ENCODE assay signal across 12 cellular contexts in the genomic region with DNA sequence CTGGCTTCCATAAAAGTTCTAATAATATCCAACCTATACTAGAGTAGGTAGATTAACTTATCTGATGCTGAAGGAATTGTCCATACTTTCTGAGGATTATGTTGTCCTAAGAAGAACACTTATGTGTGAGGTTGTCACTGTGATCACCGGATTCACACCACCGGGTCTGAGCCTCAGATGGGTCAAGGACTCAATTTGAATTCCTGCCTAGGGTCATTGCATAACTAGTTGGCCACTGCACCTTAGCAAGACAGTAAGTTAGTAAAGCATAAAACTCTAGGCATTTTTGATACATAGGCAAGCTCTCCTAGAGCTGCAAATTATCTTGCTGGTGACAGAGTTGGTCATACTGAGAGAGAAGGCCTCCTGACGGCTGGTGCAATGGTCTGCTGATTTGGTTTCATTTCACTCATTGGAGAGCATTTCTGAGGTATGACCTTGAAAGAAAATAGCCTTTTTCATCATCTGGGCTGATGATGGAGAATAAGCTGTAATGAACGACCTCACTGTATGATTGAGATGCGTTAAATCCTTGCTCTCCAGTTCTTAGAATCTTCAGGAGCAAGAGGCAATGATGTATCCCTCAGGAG.
DNase-seq lines count a peak whose midpoint lies in the region; ATAC-seq and TF ChIP-seq lines count a peak whose summit lies in the region.
"Had no signal": no experiment of that assay in that cellular context is flagged by ENCODE, and none has a peak within 500 bp of the region (broad histone marks: within the 10 kb centered on the region; RNA-seq: fewer than 3 reads in every experiment).

No MANE protein-coding gene starts in this region.

- intact Hi-C loops in upper lobe of right lung (cut with DNase I): no loop called here
- intact Hi-C loops in stomach (cut with DNase I; ENCODE audit: low total_unique reads): no loop called here

- POLR2A ChIA-PET in GM10248 (lab: Yijun Ruan, JAX): no interaction called here

- TF ChIP-seq POLR2A in stomach (IDR thresholded peaks at IDR 0.05): no peak

- no peak for TF ChIP-seq EP300 in stomach (IDR thresholded peaks at IDR 0.05)

- no peak for TF ChIP-seq CTCF in GM10248 (IDR thresholded peaks at IDR 0.05; ENCODE audit: control extremely low read depth, extremely low read depth, low read depth, missing control alignments)
- no peak for TF ChIP-seq CTCF in upper lobe of right lung (IDR thresholded peaks at IDR 0.05)
- no peak for TF ChIP-seq CTCF in stomach (IDR thresholded peaks at IDR 0.05)

- WGBS in stomach, 5 donors: 75 to 89% (median 83%) methylated on average over 5 of the region's 5 CpGs

- peak; percentile 46 for DNase-seq in GM10248 (ENCODE audit: extremely low spot score)
- no peak for DNase-seq in upper lobe of right lung
- DNase-seq in stomach: no peak
- no peak for DNase-seq in T1000 (lab: John Stamatoyannopoulos, UW)
- DNase-seq in T-helper 9 cell: no peak
- DNase-seq: activated naive CD8-positive, alpha-beta T cell treated with anti-CD3 and anti-CD28 coated beads for 36 hours; central memory CD4-positive, alpha-beta T cell; trophoblast cell had no signal

- no peak overlapping the region for H3K27ac ChIP-seq in upper lobe of right lung
- no peak overlapping the region for H3K27ac ChIP-seq in stomach
- H3K27ac ChIP-seq: VCaP had no signal

- H3K27me3 ChIP-seq in upper lobe of right lung (no peaks in the 10 kb centered on the region), stomach (no peaks in the 10 kb centered on the region)

- H3K9me3 ChIP-seq in upper lobe of right lung (peaks cover 6% of the 10 kb centered on the region), stomach (peaks cover 0 to 8% (median under 1%) of the 10 kb centered on the region in 4 donors)

- H3K4me3 ChIP-seq in upper lobe of right lung (no peak overlapping the region), stomach (no peak overlapping the region)

- CTCF ChIA-PET in GM10248 (lab: Yijun Ruan, JAX): interaction anchor here (0.9 to 2.1 kb wide), 2 partner anchors 53 to 474 kb away, joined by 3 to 5 read pairs; no protein-coding TSS in a partner anchor

- ATAC-seq in GM18909 (IDR thresholded peaks at IDR 0.05; ENCODE audit: poor library complexity, unreplicated experiment): peak; percentile 69
- peak; percentile 80 for ATAC-seq in GM21723 (IDR thresholded peaks at IDR 0.05; ENCODE audit: unreplicated experiment)
- peak; percentile 68 for ATAC-seq in HG03159 (IDR thresholded peaks at IDR 0.05; ENCODE audit: unreplicated experiment)
- no peak for ATAC-seq in upper lobe of right lung

- no peaks in the 10 kb centered on the region for H3K4me1 ChIP-seq in upper lobe of right lung
- H3K4me1 ChIP-seq in stomach: no peaks in the 10 kb centered on the region

- H3K36me3 ChIP-seq in upper lobe of right lung (no peaks in the 10 kb centered on the region), stomach (no peaks in the 10 kb centered on the region)
